Comparison of ENCODE assay signal across 14 cellular contexts in the genomic region with DNA sequence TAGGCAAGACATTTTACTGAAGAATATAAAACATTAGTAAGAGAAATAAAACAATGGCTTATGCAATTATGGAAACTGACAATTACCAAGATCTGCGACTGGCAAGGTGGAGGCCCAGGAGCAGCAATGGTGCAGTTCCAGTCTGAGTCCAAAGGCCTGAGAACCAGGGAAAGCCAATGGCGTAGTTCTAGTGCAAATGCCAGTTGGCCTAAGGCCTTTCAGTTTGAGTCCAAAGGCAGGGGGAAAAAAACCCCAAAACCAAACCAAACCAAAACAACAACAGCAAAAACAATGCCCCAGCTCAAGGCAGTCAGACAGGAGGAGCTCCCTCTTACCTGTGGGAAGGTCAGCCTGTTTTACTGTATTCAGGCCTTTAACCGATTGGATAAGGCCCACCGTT.
DNase-seq lines count a peak whose midpoint lies in the region; ATAC-seq, FAIRE-seq and TF ChIP-seq lines count a peak whose summit lies in the region.
"Had no signal": no experiment of that assay in that cellular context is flagged by ENCODE, and none has a peak within 500 bp of the region (broad histone marks: within the 10 kb centered on the region; RNA-seq: fewer than 3 reads in every experiment).

No MANE protein-coding gene starts in this region.

- peak; percentile 74 for ATAC-seq in left lobe of liver

- no peaks in the 10 kb centered on the region for H3K27me3 Mint-ChIP-seq in CD4-positive, alpha-beta memory T cell
- H3K27me3 Mint-ChIP-seq: CD4-positive, alpha-beta T cell had no signal

- H3K79me2 ChIP-seq in SU-DHL-6 (ENCODE audit: insufficient read depth, low read length): peaks cover 87% of the 10 kb centered on the region

- no peak overlapping the region for H3K4me3 ChIP-seq in CD4-positive, alpha-beta memory T cell (ENCODE audit: low read length in 2 of 2)
- no peak overlapping the region for H3K4me3 ChIP-seq in SU-DHL-6 (ENCODE audit: insufficient read depth, low read length, poor library complexity, severe bottlenecking)
- H3K4me3 ChIP-seq in prostate gland: no peak overlapping the region

- peaks cover 0 to 4% (median 0%) of the 10 kb centered on the region in 8 donors for H3K9me3 Mint-ChIP-seq in CD4-positive, alpha-beta memory T cell
- H3K9me3 Mint-ChIP-seq: CD4-positive, alpha-beta T cell; H9 had no signal

- FAIRE-seq in GM12892 (lab: Jason Lieb, UNC): peak; percentile 51

- intact Hi-C loops in CD4-positive, alpha-beta memory T cell (cut with micrococcal nuclease): loop anchor here (10.0 kb wide), 1 partner anchor 62 kb away; no protein-coding TSS in a partner anchor
- intact Hi-C loops in prostate gland (cut with DNase I): no loop called here

- no peaks in the 10 kb centered on the region for H3K36me3 ChIP-seq in CD4-positive, alpha-beta memory T cell (ENCODE audit: insufficient read depth, low read length)
- H3K36me3 ChIP-seq in SU-DHL-6 (ENCODE audit: low read length) (peaks cover 19% of the 10 kb centered on the region), prostate gland (no peaks in the 10 kb centered on the region)

- H3K27me3 ChIP-seq in CD4-positive, alpha-beta memory T cell (ENCODE audit: insufficient read depth, low read length): no peaks in the 10 kb centered on the region
- H3K27me3 ChIP-seq in SU-DHL-6 (ENCODE audit: low read length) (no peaks in the 10 kb centered on the region), prostate gland (replicated peaks; ENCODE audit: insufficient read depth) (no peaks in the 10 kb centered on the region)

- no peak overlapping the region for H3K4me3 Mint-ChIP-seq in CD4-positive, alpha-beta memory T cell
- H3K4me3 Mint-ChIP-seq: CD4-positive, alpha-beta T cell; H9 had no signal

- no peaks in the 10 kb centered on the region for H3K9me3 ChIP-seq in CD4-positive, alpha-beta memory T cell (ENCODE audit: control insufficient read depth in 1 of 2, low read length in 2 of 2)
- no peaks in the 10 kb centered on the region for H3K9me3 ChIP-seq in SU-DHL-6 (ENCODE audit: insufficient read depth, low read length)
- no peaks in the 10 kb centered on the region for H3K9me3 ChIP-seq in prostate gland

- TF ChIP-seq CTCF in SU-DHL-6 (IDR thresholded peaks at IDR 0.05; ENCODE audit: insufficient read depth, low read length, poor library complexity, severe bottlenecking): no peak
- TF ChIP-seq CTCF in prostate gland (IDR thresholded peaks at IDR 0.05): no peak
- TF ChIP-seq CTCF in GM10248 (IDR thresholded peaks at IDR 0.05; ENCODE audit: control extremely low read depth, extremely low read depth, low read depth, missing control alignments): no peak

- no peaks in the 10 kb centered on the region for H4K20me1 ChIP-seq in SU-DHL-6 (ENCODE audit: low read depth, low read length)

- peak overlapping the region; percentile 98 for H3K4me2 ChIP-seq in SU-DHL-6 (ENCODE audit: low read depth, low read length, poor library complexity, severe bottlenecking)

- peak overlapping the region in 4 of 7 donors; percentile 15 to 88 (median 54) for H3K27ac Mint-ChIP-seq in CD4-positive, alpha-beta memory T cell

- H3K27ac ChIP-seq in CD4-positive, alpha-beta memory T cell (ENCODE audit: low read depth, low read length): no peak overlapping the region
- peak overlapping the region; percentile 94 for H3K27ac ChIP-seq in SU-DHL-6 (ENCODE audit: low read depth, low read length)
- no peak overlapping the region for H3K27ac ChIP-seq in prostate gland

- CTCF ChIA-PET in CD4-positive, alpha-beta memory T cell (lab: Charles Lee; ENCODE audit: partially characterized antibody): interaction anchor here (1.4 to 1.6 kb wide), 2 partner anchors 8 to 13 kb away, joined by 3 read pairs; no protein-coding TSS in a partner anchor
- CTCF ChIA-PET in GM10248 (lab: Yijun Ruan, JAX): no interaction called here

- WGBS in prostate gland: 98% methylated on average over 4 of the region's 4 CpGs

- POLR2A ChIA-PET in CD4-positive, alpha-beta memory T cell (lab: Charles Lee; ENCODE audit: partially characterized antibody): interaction anchor here (1.4 to 4.9 kb wide), 2 partner anchors 24 to 39 kb away, joined by 3 to 52 read pairs; no protein-coding TSS in a partner anchor
- POLR2A ChIA-PET in GM10248 (lab: Yijun Ruan, JAX): no interaction called here

- peaks cover 60 to 84% (median 73%) of the 10 kb centered on the region in 4 donors for H3K4me1 Mint-ChIP-seq in CD4-positive, alpha-beta memory T cell

- peaks cover 86% of the 10 kb centered on the region for H3F3A ChIP-seq in SU-DHL-6 (ENCODE audit: insufficient read depth)

- no peak overlapping the region for H3K9ac ChIP-seq in SU-DHL-6 (ENCODE audit: low read length)

- TF ChIP-seq POLR2A in GM12892 (IDR thresholded peaks at IDR 0.05; ENCODE audit: low read depth, low read length) (no peak), prostate gland (IDR thresholded peaks at IDR 0.05) (no peak)

- peaks cover 77% of the 10 kb centered on the region for H3K4me1 ChIP-seq in CD4-positive, alpha-beta memory T cell (ENCODE audit: insufficient read depth, low read length)
- H3K4me1 ChIP-seq in prostate gland (replicated peaks): no peaks in the 10 kb centered on the region

- peaks cover 44 to 49% of the 10 kb centered on the region in 2 donors for H3K36me3 Mint-ChIP-seq in CD4-positive, alpha-beta memory T cell

- no peak overlapping the region for H2AFZ ChIP-seq in SU-DHL-6 (ENCODE audit: low read depth, low read length, severe bottlenecking)

- H3K9me2 ChIP-seq in SU-DHL-6 (replicated peaks; ENCODE audit: insufficient read depth, low read length): no peaks in the 10 kb centered on the region

- DNase-seq in CD4-positive, alpha-beta memory T cell: no peak
- DNase-seq in GM12892 (ENCODE audit: insufficient read length): no peak
- no peak for DNase-seq in left lobe of liver (ENCODE audit: low spot score)
- no peak for DNase-seq in prostate gland (ENCODE audit: low spot score)
- no peak for DNase-seq in NCI-H1092 treated with DMSO at 0.1 percent for 48 hours (lab: John Stamatoyannopoulos, UW)
- no peak for DNase-seq in activated CD4-positive, CD25-positive, alpha-beta regulatory T cell (lab: John Stamatoyannopoulos, UW)
- DNase-seq in GM10248 (ENCODE audit: extremely low spot score): no peak
- DNase-seq: CD4-positive, alpha-beta T cell; H9; NCI-H1417; NCI-H2029; NCI-H510A; SIG-M5 had no signal
